ENCODE assay signal across 1 cellular context in the genomic region with DNA sequence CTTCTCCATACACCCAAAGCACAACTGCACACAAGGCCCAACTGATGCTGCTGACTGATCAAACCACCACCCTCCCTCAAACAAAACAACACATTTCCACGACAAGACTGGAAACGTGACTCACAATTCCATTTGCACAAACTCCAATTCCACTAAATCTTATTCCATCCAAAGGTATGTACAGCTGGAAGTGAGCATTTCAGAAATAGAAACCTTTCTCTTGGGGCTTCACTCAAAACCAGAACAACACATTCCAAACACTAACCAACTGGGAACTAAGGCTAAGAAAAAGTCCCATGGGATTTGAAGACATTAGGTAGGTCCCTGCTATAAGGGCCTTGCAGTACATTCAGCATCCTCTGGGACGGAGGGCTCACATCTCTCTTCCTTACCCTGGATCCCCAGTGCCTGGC.
TF ChIP-seq lines count a peak whose summit lies in the region.

No MANE protein-coding gene starts in this region.

TF ChIP-seq in IMR-90, 13 proteins besides CTCF, POLR2A, EP300 and RAD21:
- peak; percentile 64 for TF ChIP-seq BHLHE40 (IDR thresholded peaks at IDR 0.05; ENCODE audit: low read depth, low read length)
- TF ChIP-seq CEBPB (IDR thresholded peaks at IDR 0.05; ENCODE audit: low read depth, low read length): no peak
